Comparison of ENCODE assay signal across 1 cellular context in the genomic region with DNA sequence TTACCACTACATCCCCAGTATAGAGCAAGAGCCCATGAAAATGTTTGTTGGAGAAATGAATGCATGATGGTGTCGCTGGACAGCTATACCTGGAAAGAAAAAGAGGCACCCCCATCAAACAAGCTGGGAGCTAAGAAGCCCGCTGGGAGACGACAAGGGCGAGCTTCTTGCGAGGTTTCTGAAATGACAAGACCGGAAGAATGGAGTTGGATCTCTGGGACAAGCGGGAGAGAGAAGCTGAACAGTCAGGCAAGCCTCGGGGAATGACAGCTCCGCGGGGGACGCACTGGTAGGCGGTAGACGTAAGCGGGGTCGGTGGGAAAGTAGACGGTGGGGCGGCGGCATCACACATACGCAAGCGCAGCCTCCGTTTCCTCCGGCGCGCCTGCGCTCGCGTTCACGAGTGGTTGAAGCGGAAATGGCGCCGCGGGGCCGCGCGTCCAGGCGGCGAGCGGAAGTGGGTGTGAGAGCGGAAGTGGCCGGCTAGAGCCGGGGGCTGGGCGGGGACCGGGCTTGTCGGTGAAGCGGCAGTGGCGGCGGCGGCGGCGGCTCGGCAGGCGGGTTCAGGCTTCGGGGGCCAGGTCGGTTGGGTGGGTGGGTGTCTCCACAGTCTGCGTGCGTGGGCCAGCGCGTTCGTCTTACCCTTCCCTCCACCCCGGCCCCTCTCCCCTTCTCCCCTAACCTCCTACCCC.
TF ChIP-seq lines count a peak whose summit lies in the region.

Gene ARPC2 (plus strand): TSS at position 516 of the 692 bp plus-strand sequence. CDS start 282 bp downstream, outside the sequence.

TF ChIP-seq in HepG2, 621 proteins besides CTCF, POLR2A, EP300 and RAD21 (continued from another document and continues in another):
- TF ChIP-seq, protein P1, sequence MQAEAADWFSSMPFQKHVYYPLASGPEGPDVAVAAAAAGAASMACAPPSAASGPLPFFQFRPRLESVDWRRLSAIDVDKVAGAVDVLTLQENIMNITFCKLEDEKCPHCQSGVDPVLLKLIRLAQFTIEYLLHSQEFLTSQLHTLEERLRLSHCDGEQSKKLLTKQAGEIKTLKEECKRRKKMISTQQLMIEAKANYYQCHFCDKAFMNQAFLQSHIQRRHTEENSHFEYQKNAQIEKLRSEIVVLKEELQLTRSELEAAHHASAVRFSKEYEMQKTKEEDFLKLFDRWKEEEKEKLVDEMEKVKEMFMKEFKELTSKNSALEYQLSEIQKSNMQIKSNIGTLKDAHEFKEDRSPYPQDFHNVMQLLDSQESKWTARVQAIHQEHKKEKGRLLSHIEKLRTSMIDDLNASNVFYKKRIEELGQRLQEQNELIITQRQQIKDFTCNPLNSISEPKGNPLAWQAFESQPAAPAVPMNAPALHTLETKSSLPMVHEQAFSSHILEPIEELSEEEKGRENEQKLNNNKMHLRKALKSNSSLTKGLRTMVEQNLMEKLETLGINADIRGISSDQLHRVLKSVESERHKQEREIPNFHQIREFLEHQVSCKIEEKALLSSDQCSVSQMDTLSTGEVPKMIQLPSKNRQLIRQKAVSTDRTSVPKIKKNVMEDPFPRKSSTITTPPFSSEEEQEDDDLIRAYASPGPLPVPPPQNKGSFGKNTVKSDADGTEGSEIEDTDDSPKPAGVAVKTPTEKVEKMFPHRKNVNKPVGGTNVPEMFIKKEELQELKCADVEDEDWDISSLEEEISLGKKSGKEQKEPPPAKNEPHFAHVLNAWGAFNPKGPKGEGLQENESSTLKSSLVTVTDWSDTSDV (CRISPR knock-in tag; IDR thresholded peaks at IDR 0.05): no peak
- TF ChIP-seq GABPA (IDR thresholded peaks at IDR 0.05; ENCODE audit: low read depth, low read length) (peak; percentile 97), GABPA (CRISPR knock-in tag; IDR thresholded peaks at IDR 0.05; ENCODE audit: low read depth) (peak; percentile 91), CCDC6 (CRISPR knock-in tag; IDR thresholded peaks at IDR 0.05) (peak; percentile 26; the same call in 1 of the 2 replicates), ZNF839 (CRISPR knock-in tag; IDR thresholded peaks at IDR 0.05; ENCODE audit: borderline replicate concordance) (peak; percentile 51; the same call in 1 of the 2 replicates), AKAP8 (CRISPR knock-in tag; IDR thresholded peaks at IDR 0.05) (0 out of 2 replicates have a peak, but pooled peaks have one; percentile 69), MIER3 (CRISPR knock-in tag; IDR thresholded peaks at IDR 0.05; ENCODE audit: borderline replicate concordance) (peak; percentile 18; the same call in 1 of the 2 replicates), ZNF20 (CRISPR knock-in tag; IDR thresholded peaks at IDR 0.05) (peak; percentile 64; the same call in 1 of the 2 replicates), FOXP4 (CRISPR knock-in tag; IDR thresholded peaks at IDR 0.05) (peak; percentile 64; the same call in 1 of the 2 replicates), ZBTB44 (CRISPR knock-in tag; IDR thresholded peaks at IDR 0.05) (no peak), ZNF629 (CRISPR knock-in tag; conservative IDR thresholded peaks at IDR 0.05) (peak; percentile 22; the same call in 1 of the 2 replicates), MTA1 (CRISPR knock-in tag; IDR thresholded peaks at IDR 0.05; ENCODE audit: borderline replicate concordance) (peak; percentile 89), GMEB2 (CRISPR knock-in tag; IDR thresholded peaks at IDR 0.05; ENCODE audit: low read depth) (peak; percentile 54; the same call in 1 of the 2 replicates), ZNF205 (CRISPR knock-in tag; IDR thresholded peaks at IDR 0.05) (peak; percentile 81), ZFYVE20 (CRISPR knock-in tag; IDR thresholded peaks at IDR 0.05; ENCODE audit: borderline replicate concordance, low read depth) (0 out of 2 replicates have a peak, but pooled peaks have one; percentile 8), CBX5 (CRISPR knock-in tag; IDR thresholded peaks at IDR 0.05; ENCODE audit: borderline replicate concordance) (peak; percentile 64; the same call in 1 of the 2 replicates), RARA (CRISPR knock-in tag; IDR thresholded peaks at IDR 0.05) (peak; percentile 30; the same call in 1 of the 2 replicates), KLF11 (CRISPR knock-in tag; IDR thresholded peaks at IDR 0.05) (peak; percentile 19; the same call in 1 of the 2 replicates), ISL2 (CRISPR knock-in tag; IDR thresholded peaks at IDR 0.05) (peak; percentile 39; the same call in 1 of the 2 replicates), IKZF1 (IDR thresholded peaks at IDR 0.05) (no peak), IRX3 (CRISPR knock-in tag; IDR thresholded peaks at IDR 0.05; ENCODE audit: borderline replicate concordance, low read depth) (no peak), ZNF563 (CRISPR knock-in tag; IDR thresholded peaks at IDR 0.05) (peak; percentile 62; the same call in 1 of the 2 replicates), SRY (CRISPR knock-in tag; IDR thresholded peaks at IDR 0.05) (0 out of 2 replicates have a peak, but pooled peaks have one; percentile 20), DR1 (CRISPR knock-in tag; IDR thresholded peaks at IDR 0.05) (no peak; the same call in 1 of the 2 replicates), NCOA1 (CRISPR knock-in tag; IDR thresholded peaks at IDR 0.05) (no peak; the same call in 1 of the 2 replicates)
- TF ChIP-seq, protein P2, sequence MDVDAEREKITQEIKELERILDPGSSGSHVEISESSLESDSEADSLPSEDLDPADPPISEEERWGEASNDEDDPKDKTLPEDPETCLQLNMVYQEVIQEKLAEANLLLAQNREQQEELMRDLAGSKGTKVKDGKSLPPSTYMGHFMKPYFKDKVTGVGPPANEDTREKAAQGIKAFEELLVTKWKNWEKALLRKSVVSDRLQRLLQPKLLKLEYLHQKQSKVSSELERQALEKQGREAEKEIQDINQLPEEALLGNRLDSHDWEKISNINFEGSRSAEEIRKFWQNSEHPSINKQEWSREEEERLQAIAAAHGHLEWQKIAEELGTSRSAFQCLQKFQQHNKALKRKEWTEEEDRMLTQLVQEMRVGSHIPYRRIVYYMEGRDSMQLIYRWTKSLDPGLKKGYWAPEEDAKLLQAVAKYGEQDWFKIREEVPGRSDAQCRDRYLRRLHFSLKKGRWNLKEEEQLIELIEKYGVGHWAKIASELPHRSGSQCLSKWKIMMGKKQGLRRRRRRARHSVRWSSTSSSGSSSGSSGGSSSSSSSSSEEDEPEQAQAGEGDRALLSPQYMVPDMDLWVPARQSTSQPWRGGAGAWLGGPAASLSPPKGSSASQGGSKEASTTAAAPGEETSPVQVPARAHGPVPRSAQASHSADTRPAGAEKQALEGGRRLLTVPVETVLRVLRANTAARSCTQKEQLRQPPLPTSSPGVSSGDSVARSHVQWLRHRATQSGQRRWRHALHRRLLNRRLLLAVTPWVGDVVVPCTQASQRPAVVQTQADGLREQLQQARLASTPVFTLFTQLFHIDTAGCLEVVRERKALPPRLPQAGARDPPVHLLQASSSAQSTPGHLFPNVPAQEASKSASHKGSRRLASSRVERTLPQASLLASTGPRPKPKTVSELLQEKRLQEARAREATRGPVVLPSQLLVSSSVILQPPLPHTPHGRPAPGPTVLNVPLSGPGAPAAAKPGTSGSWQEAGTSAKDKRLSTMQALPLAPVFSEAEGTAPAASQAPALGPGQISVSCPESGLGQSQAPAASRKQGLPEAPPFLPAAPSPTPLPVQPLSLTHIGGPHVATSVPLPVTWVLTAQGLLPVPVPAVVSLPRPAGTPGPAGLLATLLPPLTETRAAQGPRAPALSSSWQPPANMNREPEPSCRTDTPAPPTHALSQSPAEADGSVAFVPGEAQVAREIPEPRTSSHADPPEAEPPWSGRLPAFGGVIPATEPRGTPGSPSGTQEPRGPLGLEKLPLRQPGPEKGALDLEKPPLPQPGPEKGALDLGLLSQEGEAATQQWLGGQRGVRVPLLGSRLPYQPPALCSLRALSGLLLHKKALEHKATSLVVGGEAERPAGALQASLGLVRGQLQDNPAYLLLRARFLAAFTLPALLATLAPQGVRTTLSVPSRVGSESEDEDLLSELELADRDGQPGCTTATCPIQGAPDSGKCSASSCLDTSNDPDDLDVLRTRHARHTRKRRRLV (CRISPR knock-in tag; IDR thresholded peaks at IDR 0.05): peak; percentile 87; the same call in 1 of the 2 replicates
- TF ChIP-seq, protein P3, sequence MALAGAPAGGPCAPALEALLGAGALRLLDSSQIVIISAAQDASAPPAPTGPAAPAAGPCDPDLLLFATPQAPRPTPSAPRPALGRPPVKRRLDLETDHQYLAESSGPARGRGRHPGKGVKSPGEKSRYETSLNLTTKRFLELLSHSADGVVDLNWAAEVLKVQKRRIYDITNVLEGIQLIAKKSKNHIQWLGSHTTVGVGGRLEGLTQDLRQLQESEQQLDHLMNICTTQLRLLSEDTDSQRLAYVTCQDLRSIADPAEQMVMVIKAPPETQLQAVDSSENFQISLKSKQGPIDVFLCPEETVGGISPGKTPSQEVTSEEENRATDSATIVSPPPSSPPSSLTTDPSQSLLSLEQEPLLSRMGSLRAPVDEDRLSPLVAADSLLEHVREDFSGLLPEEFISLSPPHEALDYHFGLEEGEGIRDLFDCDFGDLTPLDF (CRISPR knock-in tag; IDR thresholded peaks at IDR 0.05): no peak
- TF ChIP-seq, protein P4, sequence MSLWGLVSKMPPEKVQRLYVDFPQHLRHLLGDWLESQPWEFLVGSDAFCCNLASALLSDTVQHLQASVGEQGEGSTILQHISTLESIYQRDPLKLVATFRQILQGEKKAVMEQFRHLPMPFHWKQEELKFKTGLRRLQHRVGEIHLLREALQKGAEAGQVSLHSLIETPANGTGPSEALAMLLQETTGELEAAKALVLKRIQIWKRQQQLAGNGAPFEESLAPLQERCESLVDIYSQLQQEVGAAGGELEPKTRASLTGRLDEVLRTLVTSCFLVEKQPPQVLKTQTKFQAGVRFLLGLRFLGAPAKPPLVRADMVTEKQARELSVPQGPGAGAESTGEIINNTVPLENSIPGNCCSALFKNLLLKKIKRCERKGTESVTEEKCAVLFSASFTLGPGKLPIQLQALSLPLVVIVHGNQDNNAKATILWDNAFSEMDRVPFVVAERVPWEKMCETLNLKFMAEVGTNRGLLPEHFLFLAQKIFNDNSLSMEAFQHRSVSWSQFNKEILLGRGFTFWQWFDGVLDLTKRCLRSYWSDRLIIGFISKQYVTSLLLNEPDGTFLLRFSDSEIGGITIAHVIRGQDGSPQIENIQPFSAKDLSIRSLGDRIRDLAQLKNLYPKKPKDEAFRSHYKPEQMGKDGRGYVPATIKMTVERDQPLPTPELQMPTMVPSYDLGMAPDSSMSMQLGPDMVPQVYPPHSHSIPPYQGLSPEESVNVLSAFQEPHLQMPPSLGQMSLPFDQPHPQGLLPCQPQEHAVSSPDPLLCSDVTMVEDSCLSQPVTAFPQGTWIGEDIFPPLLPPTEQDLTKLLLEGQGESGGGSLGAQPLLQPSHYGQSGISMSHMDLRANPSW (CRISPR knock-in tag; IDR thresholded peaks at IDR 0.05; ENCODE audit: borderline replicate concordance): 0 out of 2 replicates have a peak, but pooled peaks have one; percentile 30
- TF ChIP-seq, protein P5, sequence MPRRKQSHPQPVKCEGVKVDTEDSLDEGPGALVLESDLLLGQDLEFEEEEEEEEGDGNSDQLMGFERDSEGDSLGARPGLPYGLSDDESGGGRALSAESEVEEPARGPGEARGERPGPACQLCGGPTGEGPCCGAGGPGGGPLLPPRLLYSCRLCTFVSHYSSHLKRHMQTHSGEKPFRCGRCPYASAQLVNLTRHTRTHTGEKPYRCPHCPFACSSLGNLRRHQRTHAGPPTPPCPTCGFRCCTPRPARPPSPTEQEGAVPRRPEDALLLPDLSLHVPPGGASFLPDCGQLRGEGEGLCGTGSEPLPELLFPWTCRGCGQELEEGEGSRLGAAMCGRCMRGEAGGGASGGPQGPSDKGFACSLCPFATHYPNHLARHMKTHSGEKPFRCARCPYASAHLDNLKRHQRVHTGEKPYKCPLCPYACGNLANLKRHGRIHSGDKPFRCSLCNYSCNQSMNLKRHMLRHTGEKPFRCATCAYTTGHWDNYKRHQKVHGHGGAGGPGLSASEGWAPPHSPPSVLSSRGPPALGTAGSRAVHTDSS (CRISPR knock-in tag; conservative IDR thresholded peaks at IDR 0.05): 0 out of 2 replicates have a peak, but pooled peaks have one; percentile 33
- TF ChIP-seq, protein P6, sequence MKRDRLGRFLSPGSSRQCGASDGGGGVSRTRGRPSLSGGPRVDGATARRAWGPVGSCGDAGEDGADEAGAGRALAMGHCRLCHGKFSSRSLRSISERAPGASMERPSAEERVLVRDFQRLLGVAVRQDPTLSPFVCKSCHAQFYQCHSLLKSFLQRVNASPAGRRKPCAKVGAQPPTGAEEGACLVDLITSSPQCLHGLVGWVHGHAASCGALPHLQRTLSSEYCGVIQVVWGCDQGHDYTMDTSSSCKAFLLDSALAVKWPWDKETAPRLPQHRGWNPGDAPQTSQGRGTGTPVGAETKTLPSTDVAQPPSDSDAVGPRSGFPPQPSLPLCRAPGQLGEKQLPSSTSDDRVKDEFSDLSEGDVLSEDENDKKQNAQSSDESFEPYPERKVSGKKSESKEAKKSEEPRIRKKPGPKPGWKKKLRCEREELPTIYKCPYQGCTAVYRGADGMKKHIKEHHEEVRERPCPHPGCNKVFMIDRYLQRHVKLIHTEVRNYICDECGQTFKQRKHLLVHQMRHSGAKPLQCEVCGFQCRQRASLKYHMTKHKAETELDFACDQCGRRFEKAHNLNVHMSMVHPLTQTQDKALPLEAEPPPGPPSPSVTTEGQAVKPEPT (CRISPR knock-in tag; IDR thresholded peaks at IDR 0.05; ENCODE audit: low read depth): 0 out of 2 replicates have a peak, but pooled peaks have one; percentile 30
